In genomic region chr17:7573324-7574080, GRCh38 we compare ENCODE assay signal across 1 cellular context.
TF ChIP-seq lines count a peak whose summit lies in the region.

No MANE protein-coding gene starts in this region.

TF ChIP-seq in HepG2, 621 proteins besides CTCF, POLR2A, EP300 and RAD21 (continued from another document):
- TF ChIP-seq, protein P1, sequence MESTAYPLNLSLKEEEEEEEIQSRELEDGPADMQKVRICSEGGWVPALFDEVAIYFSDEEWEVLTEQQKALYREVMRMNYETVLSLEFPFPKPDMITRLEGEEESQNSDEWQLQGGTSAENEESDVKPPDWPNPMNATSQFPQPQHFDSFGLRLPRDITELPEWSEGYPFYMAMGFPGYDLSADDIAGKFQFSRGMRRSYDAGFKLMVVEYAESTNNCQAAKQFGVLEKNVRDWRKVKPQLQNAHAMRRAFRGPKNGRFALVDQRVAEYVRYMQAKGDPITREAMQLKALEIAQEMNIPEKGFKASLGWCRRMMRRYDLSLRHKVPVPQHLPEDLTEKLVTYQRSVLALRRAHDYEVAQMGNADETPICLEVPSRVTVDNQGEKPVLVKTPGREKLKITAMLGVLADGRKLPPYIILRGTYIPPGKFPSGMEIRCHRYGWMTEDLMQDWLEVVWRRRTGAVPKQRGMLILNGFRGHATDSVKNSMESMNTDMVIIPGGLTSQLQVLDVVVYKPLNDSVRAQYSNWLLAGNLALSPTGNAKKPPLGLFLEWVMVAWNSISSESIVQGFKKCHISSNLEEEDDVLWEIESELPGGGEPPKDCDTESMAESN (CRISPR knock-in tag; conservative IDR thresholded peaks at IDR 0.05): 0 out of 2 replicates have a peak, but pooled peaks have one; percentile 50
- TF ChIP-seq, protein P2, sequence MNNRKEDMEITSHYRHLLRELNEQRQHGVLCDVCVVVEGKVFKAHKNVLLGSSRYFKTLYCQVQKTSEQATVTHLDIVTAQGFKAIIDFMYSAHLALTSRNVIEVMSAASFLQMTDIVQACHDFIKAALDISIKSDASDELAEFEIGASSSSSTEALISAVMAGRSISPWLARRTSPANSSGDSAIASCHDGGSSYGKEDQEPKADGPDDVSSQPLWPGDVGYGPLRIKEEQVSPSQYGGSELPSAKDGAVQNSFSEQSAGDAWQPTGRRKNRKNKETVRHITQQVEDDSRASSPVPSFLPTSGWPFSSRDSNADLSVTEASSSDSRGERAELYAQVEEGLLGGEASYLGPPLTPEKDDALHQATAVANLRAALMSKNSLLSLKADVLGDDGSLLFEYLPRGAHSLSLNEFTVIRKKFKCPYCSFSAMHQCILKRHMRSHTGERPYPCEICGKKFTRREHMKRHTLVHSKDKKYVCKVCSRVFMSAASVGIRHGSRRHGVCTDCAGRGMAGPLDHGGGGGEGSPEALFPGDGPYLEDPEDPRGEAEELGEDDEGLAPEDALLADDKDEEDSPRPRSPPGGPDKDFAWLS (CRISPR knock-in tag; IDR thresholded peaks at IDR 0.05; ENCODE audit: borderline replicate concordance): no peak
- TF ChIP-seq, protein P3, sequence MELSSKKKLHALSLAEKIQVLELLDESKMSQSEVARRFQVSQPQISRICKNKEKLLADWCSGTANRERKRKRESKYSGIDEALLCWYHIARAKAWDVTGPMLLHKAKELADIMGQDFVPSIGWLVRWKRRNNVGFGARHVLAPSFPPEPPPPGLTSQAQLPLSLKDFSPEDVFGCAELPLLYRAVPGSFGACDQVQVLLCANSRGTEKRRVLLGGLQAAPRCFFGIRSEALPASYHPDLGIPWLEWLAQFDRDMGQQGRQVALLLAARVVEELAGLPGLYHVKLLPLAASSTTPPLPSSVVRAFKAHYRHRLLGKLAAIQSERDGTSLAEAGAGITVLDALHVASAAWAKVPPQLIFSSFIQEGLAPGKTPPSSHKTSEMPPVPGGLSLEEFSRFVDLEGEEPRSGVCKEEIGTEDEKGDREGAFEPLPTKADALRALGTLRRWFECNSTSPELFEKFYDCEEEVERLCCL (CRISPR knock-in tag; IDR thresholded peaks at IDR 0.05; ENCODE audit: borderline replicate concordance): no peak
- TF ChIP-seq HNRNPK (IDR thresholded peaks at IDR 0.05; ENCODE audit: low read depth, low read length, poor library complexity, severe bottlenecking) (peak; percentile 44), ELF1 (CRISPR knock-in tag; IDR thresholded peaks at IDR 0.05) (peak; percentile 61), KDM2A (CRISPR knock-in tag; IDR thresholded peaks at IDR 0.05; ENCODE audit: borderline replicate concordance, low read depth) (peak; percentile 78), ZNF720 (CRISPR knock-in tag; IDR thresholded peaks at IDR 0.05) (no peak), XBP1 (CRISPR knock-in tag; IDR thresholded peaks at IDR 0.05) (peak; percentile 14; the same call in 1 of the 2 replicates), ZMAT3 (CRISPR knock-in tag; conservative IDR thresholded peaks at IDR 0.05) (no peak; the same call in 1 of the 2 replicates), MED8 (CRISPR knock-in tag; IDR thresholded peaks at IDR 0.05; ENCODE audit: insufficient replicate concordance) (peak; percentile 62), ZFP36L1 (CRISPR knock-in tag; IDR thresholded peaks at IDR 0.05) (no peak), FOXK1 (CRISPR knock-in tag; IDR thresholded peaks at IDR 0.05; ENCODE audit: borderline replicate concordance, low read depth) (peak; percentile 39; the same call in 1 of the 2 replicates), ZSCAN25 (CRISPR knock-in tag; IDR thresholded peaks at IDR 0.05) (0 out of 2 replicates have a peak, but pooled peaks have one; percentile 22), FOXA3 (CRISPR knock-in tag; IDR thresholded peaks at IDR 0.05) (peak; percentile 52), ATF7 (IDR thresholded peaks at IDR 0.05) (peak; percentile 25; the same call in 1 of the 2 replicates), ATF7 (CRISPR knock-in tag; IDR thresholded peaks at IDR 0.05) (no peak), KAT7 (CRISPR knock-in tag; IDR thresholded peaks at IDR 0.05; ENCODE audit: borderline replicate concordance) (peak; percentile 83; the same call in 1 of the 2 replicates), ZFY (CRISPR knock-in tag; IDR thresholded peaks at IDR 0.05) (peak; percentile 74), ZFP90 (CRISPR knock-in tag; IDR thresholded peaks at IDR 0.05; ENCODE audit: borderline replicate concordance) (0 out of 2 replicates have a peak, but pooled peaks have one; percentile 25), ZNF274 (CRISPR knock-in tag; IDR thresholded peaks at IDR 0.05) (0 out of 2 replicates have a peak, but pooled peaks have one; percentile 46), ZNF451 (CRISPR knock-in tag; IDR thresholded peaks at IDR 0.05) (peak; percentile 88), ZNF567 (CRISPR knock-in tag; IDR thresholded peaks at IDR 0.05; ENCODE audit: borderline replicate concordance) (peak; percentile 31; the same call in 1 of the 2 replicates), SP1 (IDR thresholded peaks at IDR 0.05) (no peak), SP1 (CRISPR knock-in tag; IDR thresholded peaks at IDR 0.05) (peak; percentile 63), ZNF207 (IDR thresholded peaks at IDR 0.05; ENCODE audit: borderline replicate concordance) (no peak), HOXA7 (CRISPR knock-in tag; IDR thresholded peaks at IDR 0.05) (no peak), SETDB1 (CRISPR knock-in tag; IDR thresholded peaks at IDR 0.05; ENCODE audit: borderline replicate concordance) (no peak), GABPB1 (CRISPR knock-in tag; IDR thresholded peaks at IDR 0.05) (peak; percentile 92), CBX1 (IDR thresholded peaks at IDR 0.05; ENCODE audit: low read depth) (peak; percentile 44), U2AF2 (IDR thresholded peaks at IDR 0.05; ENCODE audit: low read depth, low read length) (no peak), ZBTB7B (CRISPR knock-in tag; IDR thresholded peaks at IDR 0.05) (peak; percentile 71), HOXA5 (CRISPR knock-in tag; IDR thresholded peaks at IDR 0.05) (peak; percentile 57; the same call in 1 of the 2 replicates), ZNF724P (CRISPR knock-in tag; IDR thresholded peaks at IDR 0.05; ENCODE audit: borderline replicate concordance) (0 out of 2 replicates have a peak, but pooled peaks have one; percentile 31), RXRA (CRISPR knock-in tag; IDR thresholded peaks at IDR 0.05) (peak; percentile 67), MAZ (IDR thresholded peaks at IDR 0.05; ENCODE audit: borderline replicate concordance, low read depth, low read length) (peak; percentile 78), MAZ (CRISPR knock-in tag; IDR thresholded peaks at IDR 0.05; ENCODE audit: low read depth) (peak; percentile 62; the same call in 1 of the 2 replicates), POLR2AphosphoS2 (IDR thresholded peaks at IDR 0.05; ENCODE audit: low read depth, low read length) (peak; percentile 89), SIN3A (IDR thresholded peaks at IDR 0.05; ENCODE audit: borderline replicate concordance, low read depth, low read length) (peak; percentile 79), RARA (CRISPR knock-in tag; IDR thresholded peaks at IDR 0.05) (peak; percentile 33), ZNF101 (CRISPR knock-in tag; IDR thresholded peaks at IDR 0.05; ENCODE audit: borderline replicate concordance, low read depth) (0 out of 2 replicates have a peak, but pooled peaks have one; percentile 0), GZF1 (CRISPR knock-in tag; IDR thresholded peaks at IDR 0.05) (no peak), ZSCAN9 (CRISPR knock-in tag; IDR thresholded peaks at IDR 0.05; ENCODE audit: borderline replicate concordance) (peak; percentile 34; the same call in 1 of the 2 replicates), ZNF441 (CRISPR knock-in tag; IDR thresholded peaks at IDR 0.05; ENCODE audit: borderline replicate concordance) (peak; percentile 67), KDM5A (IDR thresholded peaks at IDR 0.05; ENCODE audit: borderline replicate concordance, low read length) (peak; percentile 67; the same call in 1 of the 2 replicates), GLMP (CRISPR knock-in tag; IDR thresholded peaks at IDR 0.05; ENCODE audit: borderline replicate concordance) (no peak)
- TF ChIP-seq, protein P4, sequence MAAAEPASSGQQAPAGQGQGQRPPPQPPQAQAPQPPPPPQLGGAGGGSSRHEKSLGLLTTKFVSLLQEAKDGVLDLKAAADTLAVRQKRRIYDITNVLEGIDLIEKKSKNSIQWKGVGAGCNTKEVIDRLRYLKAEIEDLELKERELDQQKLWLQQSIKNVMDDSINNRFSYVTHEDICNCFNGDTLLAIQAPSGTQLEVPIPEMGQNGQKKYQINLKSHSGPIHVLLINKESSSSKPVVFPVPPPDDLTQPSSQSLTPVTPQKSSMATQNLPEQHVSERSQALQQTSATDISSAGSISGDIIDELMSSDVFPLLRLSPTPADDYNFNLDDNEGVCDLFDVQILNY (CRISPR knock-in tag; conservative IDR thresholded peaks at IDR 0.05): 0 out of 2 replicates have a peak, but pooled peaks have one; percentile 30
- TF ChIP-seq, protein P5, sequence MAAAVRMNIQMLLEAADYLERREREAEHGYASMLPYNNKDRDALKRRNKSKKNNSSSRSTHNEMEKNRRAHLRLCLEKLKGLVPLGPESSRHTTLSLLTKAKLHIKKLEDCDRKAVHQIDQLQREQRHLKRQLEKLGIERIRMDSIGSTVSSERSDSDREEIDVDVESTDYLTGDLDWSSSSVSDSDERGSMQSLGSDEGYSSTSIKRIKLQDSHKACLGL (CRISPR knock-in tag; IDR thresholded peaks at IDR 0.05): peak; percentile 89
- TF ChIP-seq, protein P6, sequence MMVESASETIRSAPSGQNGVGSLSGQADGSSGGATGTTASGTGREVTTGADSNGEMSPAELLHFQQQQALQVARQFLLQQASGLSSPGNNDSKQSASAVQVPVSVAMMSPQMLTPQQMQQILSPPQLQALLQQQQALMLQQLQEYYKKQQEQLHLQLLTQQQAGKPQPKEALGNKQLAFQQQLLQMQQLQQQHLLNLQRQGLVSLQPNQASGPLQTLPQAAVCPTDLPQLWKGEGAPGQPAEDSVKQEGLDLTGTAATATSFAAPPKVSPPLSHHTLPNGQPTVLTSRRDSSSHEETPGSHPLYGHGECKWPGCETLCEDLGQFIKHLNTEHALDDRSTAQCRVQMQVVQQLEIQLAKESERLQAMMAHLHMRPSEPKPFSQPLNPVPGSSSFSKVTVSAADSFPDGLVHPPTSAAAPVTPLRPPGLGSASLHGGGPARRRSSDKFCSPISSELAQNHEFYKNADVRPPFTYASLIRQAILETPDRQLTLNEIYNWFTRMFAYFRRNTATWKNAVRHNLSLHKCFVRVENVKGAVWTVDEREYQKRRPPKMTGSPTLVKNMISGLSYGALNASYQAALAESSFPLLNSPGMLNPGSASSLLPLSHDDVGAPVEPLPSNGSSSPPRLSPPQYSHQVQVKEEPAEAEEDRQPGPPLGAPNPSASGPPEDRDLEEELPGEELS (CRISPR knock-in tag; IDR thresholded peaks at IDR 0.05): peak; percentile 60; the same call in 1 of the 2 replicates
